ENCODE assay signal across 14 cellular contexts in genomic region chr10:118003146-118003545, GRCh38.
"Had no signal": no experiment of that assay in that cellular context is flagged by ENCODE, and none has a peak within 500 bp of the region (broad histone marks: within the 10 kb centered on the region; RNA-seq: fewer than 3 reads in every experiment).

No MANE protein-coding gene starts in this region.

- H3K4me3 ChIP-seq: lung, neural progenitor cell, ovary, right lobe of liver, stomach, testis, upper lobe of right lung had no signal

- DNase-seq: activated gamma-delta T cell; activated T-cell treated with anti-CD3 and anti-CD28 coated beads, Interleukin-2, amount 50 U/mL, for 1 hour; amygdala; effector CD8-positive, alpha-beta T cell; midbrain; ovary; right lobe of liver; stomach; T-helper 17 cell; testis; upper lobe of right lung had no signal

- ATAC-seq: right lobe of liver, T-helper 17 cell, WTC11 had no signal
